1 cellular context compared by ENCODE assay signal in the genomic region with DNA sequence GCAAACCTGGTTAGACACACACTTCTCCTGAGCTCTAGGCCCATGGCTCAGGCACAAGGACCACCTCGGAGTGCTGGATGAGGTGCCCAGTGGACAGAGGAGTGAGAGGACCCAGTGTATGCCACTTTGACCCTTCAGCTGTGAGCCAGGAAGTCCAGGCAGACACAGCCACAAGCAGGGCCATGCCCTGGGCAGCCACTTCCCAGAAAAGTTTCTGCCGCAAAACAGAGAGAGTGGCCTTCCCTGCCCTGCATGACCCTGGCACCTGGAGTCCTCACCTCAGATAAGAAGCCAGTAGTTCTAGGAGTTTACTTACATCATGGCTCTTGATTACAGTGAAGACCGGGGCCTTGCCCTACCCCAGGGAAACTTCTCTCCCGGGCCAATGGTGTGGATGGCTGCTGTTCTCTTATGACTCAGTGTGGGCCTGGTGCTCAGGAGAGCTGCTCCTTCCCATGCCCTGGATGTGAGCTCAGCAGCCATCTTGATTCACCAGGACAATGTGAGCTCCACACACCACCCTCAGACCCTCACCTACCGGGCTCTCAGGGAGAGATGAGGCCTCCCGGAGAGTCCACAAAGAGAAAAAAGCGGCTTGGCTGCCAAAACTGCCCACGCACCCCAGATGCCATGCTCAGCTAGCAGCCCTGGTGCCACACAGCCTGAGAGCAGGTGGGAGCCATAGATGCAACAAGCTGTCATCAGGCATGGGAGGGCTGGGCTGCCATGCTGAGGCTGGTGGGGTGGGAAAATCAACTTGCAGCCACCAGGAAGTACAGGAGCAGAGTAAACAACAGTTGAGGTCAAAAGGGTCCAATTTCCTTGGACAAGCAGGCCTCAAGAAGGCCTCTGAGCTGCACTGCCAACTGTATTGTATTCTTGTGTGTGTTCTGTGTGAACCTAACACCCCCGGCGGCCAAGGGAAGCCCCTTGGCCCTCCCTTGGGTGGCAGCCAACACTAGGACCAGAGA.
TF ChIP-seq lines count a peak whose summit lies in the region.

No MANE protein-coding gene starts in this region.

TF ChIP-seq in HepG2, 621 proteins besides CTCF, POLR2A, EP300 and RAD21 (continued from another document):
- 0 out of 2 replicates have a peak, but pooled peaks have one; percentile 40 for TF ChIP-seq KDM1A (CRISPR knock-in tag; IDR thresholded peaks at IDR 0.05)
- 0 out of 2 replicates have a peak, but pooled peaks have one; percentile 52 for TF ChIP-seq SPEN (CRISPR knock-in tag; IDR thresholded peaks at IDR 0.05; ENCODE audit: low read depth)
- TF ChIP-seq ZNF383 (CRISPR knock-in tag; IDR thresholded peaks at IDR 0.05; ENCODE audit: borderline replicate concordance) = peak; percentile 54; the same call in 1 of the 2 replicates
- TF ChIP-seq ZNF274 (CRISPR knock-in tag; IDR thresholded peaks at IDR 0.05) = no peak
- no peak for TF ChIP-seq SCMH1 (CRISPR knock-in tag; IDR thresholded peaks at IDR 0.05; ENCODE audit: borderline replicate concordance)
- peak; percentile 65; the same call in 1 of the 2 replicates for TF ChIP-seq GATAD2A (CRISPR knock-in tag; IDR thresholded peaks at IDR 0.05)
- TF ChIP-seq, protein P1, sequence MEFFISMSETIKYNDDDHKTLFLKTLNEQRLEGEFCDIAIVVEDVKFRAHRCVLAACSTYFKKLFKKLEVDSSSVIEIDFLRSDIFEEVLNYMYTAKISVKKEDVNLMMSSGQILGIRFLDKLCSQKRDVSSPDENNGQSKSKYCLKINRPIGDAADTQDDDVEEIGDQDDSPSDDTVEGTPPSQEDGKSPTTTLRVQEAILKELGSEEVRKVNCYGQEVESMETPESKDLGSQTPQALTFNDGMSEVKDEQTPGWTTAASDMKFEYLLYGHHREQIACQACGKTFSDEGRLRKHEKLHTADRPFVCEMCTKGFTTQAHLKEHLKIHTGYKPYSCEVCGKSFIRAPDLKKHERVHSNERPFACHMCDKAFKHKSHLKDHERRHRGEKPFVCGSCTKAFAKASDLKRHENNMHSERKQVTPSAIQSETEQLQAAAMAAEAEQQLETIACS (CRISPR knock-in tag; IDR thresholded peaks at IDR 0.05) = no peak
- TF ChIP-seq YY1 (IDR thresholded peaks at IDR 0.05; ENCODE audit: insufficient read depth, insufficient replicate concordance, low read depth, low read length) = peak; percentile 49
- TF ChIP-seq FOSL1 (CRISPR knock-in tag; IDR thresholded peaks at IDR 0.05; ENCODE audit: borderline replicate concordance) = no peak
- peak; percentile 77 for TF ChIP-seq ARID5B (CRISPR knock-in tag; IDR thresholded peaks at IDR 0.05)
- TF ChIP-seq ZNF564 (CRISPR knock-in tag; IDR thresholded peaks at IDR 0.05) = no peak
